ENCODE assay signal across 21 cellular contexts in genomic region chr21:45872471-45872870, GRCh38.
"Had no signal": no experiment of that assay in that cellular context is flagged by ENCODE, and none has a peak within 500 bp of the region (broad histone marks: within the 10 kb centered on the region; RNA-seq: fewer than 3 reads in every experiment).

No MANE protein-coding gene starts in this region.

- H3K27me3 ChIP-seq: cardiac muscle cell, colonic mucosa had no signal

- H3K36me3 ChIP-seq: cardiac muscle cell, colonic mucosa, esophagus squamous epithelium, gastroesophageal sphincter, left ventricle myocardium inferior, stomach had no signal

- H3K9me3 ChIP-seq: colonic mucosa, esophagus squamous epithelium, gastroesophageal sphincter, left ventricle myocardium inferior, psoas muscle, stomach had no signal

- ATAC-seq: gastroesophageal sphincter; naive thymus-derived CD4-positive, alpha-beta T cell; psoas muscle had no signal

- H3K9ac ChIP-seq: parathyroid adenoma had no signal

- DNase-seq: colonic mucosa; dermis blood vessel endothelial cell; esophagus squamous epithelium; foreskin fibroblast; glutamatergic neuron; islet precursor cell; left ventricle myocardium inferior; mesendoderm; naive thymus-derived CD4-positive, alpha-beta T cell; psoas muscle; stimulated activated CD4-positive, alpha-beta T cell treated with anti-CD3 and anti-CD28 coated beads, Interleukin-15, amount 100 ng/mL, for 24 hours; stimulated activated CD4-positive, alpha-beta T cell treated with anti-CD3 and anti-CD28 coated beads, Interleukin-1b, Interleukin-23, amount 100 ng/mL, for 48 hours; stimulated activated CD4-positive, alpha-beta T cell treated with anti-CD3 and anti-CD28 coated beads, Interleukin-4, amount 100 ng/mL, for 4 hours; stimulated activated naive CD4-positive, alpha-beta T cell; stomach; trophoblast cell had no signal

- H3K4me3 ChIP-seq: cardiac muscle cell, colonic mucosa, esophagus squamous epithelium, gastroesophageal sphincter, left ventricle myocardium inferior, lung, psoas muscle, smooth muscle cell, stomach had no signal

- H3K4me1 ChIP-seq: colonic mucosa, parathyroid adenoma, psoas muscle had no signal

- H3K27ac ChIP-seq: cardiac muscle cell, colonic mucosa, esophagus squamous epithelium, gastroesophageal sphincter, left ventricle myocardium inferior, parathyroid adenoma, psoas muscle, stomach had no signal
